Comparison of ENCODE assay signal across 8 cellular contexts in the genomic region with DNA sequence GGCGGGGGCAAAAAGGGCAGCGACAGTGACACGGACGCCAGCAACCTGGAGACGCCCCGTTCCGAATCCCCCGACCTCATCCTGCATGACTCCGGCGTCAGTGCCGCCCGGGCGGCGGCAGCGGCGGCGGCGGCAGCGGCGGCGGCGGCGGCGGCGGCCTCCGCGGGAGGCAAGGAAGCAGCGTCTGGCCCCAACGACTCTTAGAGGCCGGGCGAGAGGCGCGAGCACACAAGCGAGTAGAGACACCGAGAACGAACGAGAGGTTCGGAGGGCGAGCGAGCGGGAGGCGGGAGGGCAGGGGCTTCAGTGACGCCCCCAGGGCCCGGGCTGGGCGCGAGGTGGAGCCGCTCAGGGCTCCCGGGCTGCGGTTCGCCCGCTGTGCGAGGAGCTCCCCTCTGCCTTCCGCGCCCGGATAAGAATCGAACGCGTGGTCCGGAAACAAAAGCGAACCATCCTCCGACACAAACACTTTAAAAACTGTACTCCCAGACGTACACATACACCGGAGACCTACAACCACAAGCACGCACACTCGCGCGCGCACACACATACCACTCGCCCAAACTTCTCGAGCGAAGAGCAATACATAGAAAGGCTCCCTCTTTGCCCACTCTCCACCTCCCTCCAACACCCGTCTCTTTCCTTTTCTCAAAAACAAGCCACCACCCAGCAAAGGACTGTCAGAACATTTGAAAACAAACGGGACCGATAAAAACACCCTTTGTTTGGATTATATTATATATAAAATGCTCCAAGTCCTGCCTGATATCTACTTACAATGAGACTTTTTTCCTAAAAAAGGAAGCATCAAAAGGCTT. TPM values are rescaled to one million over a fixed set of nuclear protein-coding genes. Genes with fewer than 3 reads are reported as not detected.
DNase-seq lines count a peak whose midpoint lies in the region; ATAC-seq, FAIRE-seq and TF ChIP-seq lines count a peak whose summit lies in the region.

No MANE protein-coding gene starts in this region.

- H3K4me1 Mint-ChIP-seq in activated naive CD8-positive, alpha-beta T cell treated with anti-CD3 and anti-CD28 coated beads, Interleukin-2, amount 50 U/mL, for 24 hours = peaks cover 47% of the 10 kb centered on the region

- intact Hi-C loops in left lung (cut with DNase I) = no loop called here

- H3K9me3 ChIP-seq in left lung (no peaks in the 10 kb centered on the region), tibial nerve (no peaks in the 10 kb centered on the region)

- H3K4me3 ChIP-seq in left lung = peak overlapping the region; percentile 9 to 36
- H3K4me3 ChIP-seq in tibial nerve = peak overlapping the region in 2 of 4 donors; percentile 26 to 39

- H3K27me3 ChIP-seq in left lung = peaks cover 99 to 100% of the 10 kb centered on the region in 2 donors
- H3K27me3 ChIP-seq in tibial nerve = peaks cover 29 to 99% of the 10 kb centered on the region in 2 donors

- no peaks in the 10 kb centered on the region for H3K9me3 Mint-ChIP-seq in activated naive CD8-positive, alpha-beta T cell treated with anti-CD3 and anti-CD28 coated beads, Interleukin-2, amount 50 U/mL, for 24 hours

- no peak for ATAC-seq in activated naive CD8-positive, alpha-beta T cell treated with anti-CD3 and anti-CD28 coated beads, Interleukin-2, amount 50 U/mL, for 24 hours
- ATAC-seq in left lung (no peak), GM18517 (IDR thresholded peaks at IDR 0.05; ENCODE audit: unreplicated experiment) (no peak)

- peak overlapping the region; percentile 74 for H3K27ac Mint-ChIP-seq in activated naive CD8-positive, alpha-beta T cell treated with anti-CD3 and anti-CD28 coated beads, Interleukin-2, amount 50 U/mL, for 24 hours

- H3K27me3 Mint-ChIP-seq in activated naive CD8-positive, alpha-beta T cell treated with anti-CD3 and anti-CD28 coated beads, Interleukin-2, amount 50 U/mL, for 24 hours = peaks cover 70% of the 10 kb centered on the region

- TF ChIP-seq CTCF in left lung (IDR thresholded peaks at IDR 0.05) (no peak), tibial nerve (IDR thresholded peaks at IDR 0.05) (no peak)

- H3K4me1 ChIP-seq in left lung = peaks cover 33 to 80% of the 10 kb centered on the region in 2 donors
- peaks cover 0 to 83% (median 53%) of the 10 kb centered on the region in 4 donors for H3K4me1 ChIP-seq in tibial nerve

- WGBS in tibial nerve, 2 donors = 3% methylated on average over 49 to 66 of the region's 74 CpGs

- TF ChIP-seq POLR2A in tibial nerve (IDR thresholded peaks at IDR 0.05) = no peak

- no peak overlapping the region for H3K27ac ChIP-seq in left lung
- no peak overlapping the region for H3K27ac ChIP-seq in tibial nerve

- H3K36me3 ChIP-seq in left lung (no peaks in the 10 kb centered on the region), tibial nerve (no peaks in the 10 kb centered on the region)

- H3K4me3 Mint-ChIP-seq in activated naive CD8-positive, alpha-beta T cell treated with anti-CD3 and anti-CD28 coated beads, Interleukin-2, amount 50 U/mL, for 24 hours = peak overlapping the region; percentile 78

- H3K36me3 Mint-ChIP-seq in activated naive CD8-positive, alpha-beta T cell treated with anti-CD3 and anti-CD28 coated beads, Interleukin-2, amount 50 U/mL, for 24 hours (ENCODE audit: low read depth) = peaks cover 4% of the 10 kb centered on the region

- peak; percentile 30 to 43 for DNase-seq in stimulated activated CD4-positive, alpha-beta T cell treated with anti-CD3 and anti-CD28 coated beads, Interleukin-2, amount 100 ng/mL, for 24 hours
- DNase-seq in stimulated activated CD4-positive, alpha-beta T cell treated with anti-CD3 and anti-CD28 coated beads, Interleukin-1b, Interleukin-23, amount 100 ng/mL, for 48 hours = no peak
- DNase-seq in M059J (ENCODE audit: low read depth) (peak; percentile 5), left lung (no peak), RCC 7860 (ENCODE audit: low spot score) (no peak), tibial nerve (ENCODE audit: low spot score in 2 of 2) (no peak)
- peak; percentile 31 for DNase-seq in activated naive CD8-positive, alpha-beta T cell treated with anti-CD3 and anti-CD28 coated beads, Interleukin-2, amount 50 U/mL, for 24 hours

- no peak for FAIRE-seq in RCC 7860 (lab: Jason Lieb, UNC)

- peak in 1 of 2 donors; percentile 56 for TF ChIP-seq EP300 in tibial nerve (IDR thresholded peaks at IDR 0.05)

RNA-seq across cellular contexts. Expression of gene SP9, which starts 2.8 kb away (rescaled TPM):
- 0.91 and 1.1 TPM in 2 replicates for total RNA-seq in M059J (2014; rRNA removed; shearing (Covaris generic))
- total RNA-seq in left lung (not detected), tibial nerve (not detected)

RNA-seq across cellular contexts. Expression of gene SCRN3, which starts 58.0 kb away (rescaled TPM):
- total RNA-seq in M059J (2014; rRNA removed; shearing (Covaris generic)) = 16.5 and 22.2 TPM in 2 replicates
- total RNA-seq in left lung = 10 to 100 TPM; 22.6 to 31.9 TPM
- 10 to 100 TPM; 13.5 to 32.0 (median 20.7) TPM for total RNA-seq in tibial nerve

Comparison
In these comparisons a context has a peak if more than half of its experiments do, and no peak if none do; other contexts are left out.
1. DNase-seq: peak in stimulated activated CD4-positive, alpha-beta T cell treated with anti-CD3 and anti-CD28 coated beads, Interleukin-2, amount 100 ng/mL, for 24 hours (2 of 2), M059J (single experiment) and activated naive CD8-positive, alpha-beta T cell treated with anti-CD3 and anti-CD28 coated beads, Interleukin-2, amount 50 U/mL, for 24 hours (single experiment); none in stimulated activated CD4-positive, alpha-beta T cell treated with anti-CD3 and anti-CD28 coated beads, Interleukin-1b, Interleukin-23, amount 100 ng/mL, for 48 hours (single experiment), left lung (0 of 2), RCC 7860 (single experiment) and tibial nerve (0 of 2).